Comparison of ENCODE assay signal across 7 cellular contexts in genomic region chr20:1638643-1639042, GRCh38. TPM values are rescaled to one million over a fixed set of nuclear protein-coding genes. Genes with fewer than 3 reads are reported as not detected.
"Had no signal": no experiment of that assay in that cellular context is flagged by ENCODE, and none has a peak within 500 bp of the region (broad histone marks: within the 10 kb centered on the region; RNA-seq: fewer than 3 reads in every experiment).

No MANE protein-coding gene starts in this region.

RNA-seq across cellular contexts. Expression of gene SIRPB1, which starts 18.8 kb away (rescaled TPM):
- total RNA-seq: GM23338, HFFc6, K562 had no signal
- polyA plus RNA-seq: GM23338, K562 had no signal

RNA-seq across cellular contexts. Expression of gene SIRPG, which starts 18.9 kb away (rescaled TPM):
- total RNA-seq: GM23338, H1, H9, HFFc6, HT1080, IMR-90, K562 had no signal
- polyA plus RNA-seq: GM23338, IMR-90, K562 had no signal
